In the genomic region with DNA sequence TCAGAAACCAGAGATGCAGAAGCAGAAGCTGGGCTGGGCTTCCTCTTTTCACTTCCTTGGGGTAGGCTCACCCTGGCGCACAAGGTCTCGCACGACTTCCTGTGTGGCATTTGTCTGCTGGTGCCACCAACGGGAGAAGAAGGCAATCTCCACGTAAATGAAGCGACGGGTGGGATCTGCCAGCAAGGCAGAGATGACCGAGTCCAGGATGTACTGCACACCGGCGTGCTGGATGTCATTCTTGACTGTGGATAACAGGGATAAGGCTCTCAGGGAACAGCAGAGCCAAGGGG, we compare ENCODE assay signal across 9 cellular contexts. TPM values are rescaled to one million over a fixed set of nuclear protein-coding genes. Genes with fewer than 3 reads are reported as not detected.
DNase-seq lines count a peak whose midpoint lies in the region; ATAC-seq, FAIRE-seq and TF ChIP-seq lines count a peak whose summit lies in the region.
"Had no signal": no experiment of that assay in that cellular context is flagged by ENCODE, and none has a peak within 500 bp of the region (broad histone marks: within the 10 kb centered on the region; RNA-seq: fewer than 3 reads in every experiment).

No MANE protein-coding gene starts in this region.

- peak; percentile 73 for ATAC-seq in GM12878
- ATAC-seq in HG03039 (IDR thresholded peaks at IDR 0.05; ENCODE audit: unreplicated experiment): no peak
- no peak for ATAC-seq in SK-N-SH treated with all-trans-retinoic acid at 6 μM for 48 hours
- ATAC-seq in HG03097 (IDR thresholded peaks at IDR 0.05; ENCODE audit: low FRiP score, unreplicated experiment): no peak

- peak overlapping the region; percentile 92 for H3K27ac ChIP-seq in GM12878 (ENCODE audit: control insufficient read depth, insufficient read depth)

- peak; percentile 70 for TF ChIP-seq POLR2A in GM12878 (IDR thresholded peaks at IDR 0.05; ENCODE audit: low read depth, low read length)

- SMC1A ChIA-PET in GM12878 (lab: Charles Lee; ENCODE audit: uncharacterized antibody, unreplicated experiment): interaction anchor here (1.1 to 2.4 kb wide), 3 partner anchors 12 to 55 kb away, joined by 3 to 10 read pairs (median 8); partner anchors contain the start of genes ZNF490 and ZNF791

- peak; percentile 79 for DNase-seq in GM10266 (ENCODE audit: extremely low spot score)
- peak; percentile 85 for DNase-seq in SKM-1 (lab: John Stamatoyannopoulos, UW; ENCODE audit: unreplicated experiment)
- DNase-seq in GM12878 (ENCODE audit: low read depth, low spot score): peak; percentile 61
- peak; percentile 68 for DNase-seq in pons (ENCODE audit: low spot score)
- no peak for DNase-seq in DMS53 (lab: John Stamatoyannopoulos, UW)

- peak; percentile 95 for FAIRE-seq in GM12878 (lab: Jason Lieb, UNC)

- no peaks in the 10 kb centered on the region for H4K20me1 ChIP-seq in GM12878 (ENCODE audit: control insufficient read depth, insufficient read depth)

- POLR2A ChIA-PET in GM12878 (lab: Charles Lee): interaction anchor here (0.5 to 2.3 kb wide), 5 partner anchors 17 to 133 kb away, joined by 3 to 15 read pairs (median 4); partner anchors contain the start of genes DHPS, TNPO2, ZNF490 and ZNF791

- peak overlapping the region; percentile 99 for H3K4me2 ChIP-seq in GM12878 (ENCODE audit: control insufficient read depth, insufficient read depth)

- in situ Hi-C loops in GM12878 (cut with MboI): no loop called here

- H3K9me3 ChIP-seq in GM12878 (replicated peaks; ENCODE audit: control insufficient read depth, insufficient read depth, low read length): no peaks in the 10 kb centered on the region

- BruUV-seq in GM12878 (replicated peaks; lab: Mats Ljungman, UMichigan): no TSS peak

- intact Hi-C loops in GM12878 (cut with micrococcal nuclease; ENCODE audit: unreplicated experiment): loop anchor here (2.0 kb wide), 1 partner anchor 52 kb away; no protein-coding TSS in a partner anchor

- TF ChIP-seq CTCF in GM10266 (IDR thresholded peaks at IDR 0.05; ENCODE audit: control insufficient read depth, insufficient read depth, low read depth, missing control alignments) (no peak), GM12878 (IDR thresholded peaks at IDR 0.05 in 2 of 3, conservative IDR thresholded peaks at IDR 0.05 in 1 of 3; ENCODE audit: control insufficient read depth in 2 of 3, extremely low read depth in 1 of 3, insufficient read depth in 1 of 3, low read depth in 3 of 3, low read length in 3 of 3) (no peak)

- TF ChIP-seq EP300 in GM12878 (IDR thresholded peaks at IDR 0.05; ENCODE audit: borderline replicate concordance in 1 of 2, control insufficient read depth in 1 of 2, low read depth in 2 of 2, low read length in 2 of 2): no peak

- H3K4me3 ChIP-seq in GM12878: peak overlapping the region; percentile 91

- H3K4me1 ChIP-seq in GM12878 (ENCODE audit: control insufficient read depth, insufficient read depth, low read length): peaks cover 24% of the 10 kb centered on the region

- CTCF ChIA-PET in GM12878 (lab: Yijun Ruan, JAX): interaction anchor here (1.0 to 3.6 kb wide), 4 partner anchors 12 to 106 kb away, joined by 3 to 13 read pairs (median 8); no protein-coding TSS in a partner anchor

- H3K36me3 ChIP-seq in GM12878 (ENCODE audit: control insufficient read depth in 2 of 2, insufficient read depth in 2 of 2, low read length in 1 of 2): peaks cover 18 to 23% of the 10 kb centered on the region in 2 experiments

- peak overlapping the region; percentile 56 for H2AFZ ChIP-seq in GM12878 (ENCODE audit: control insufficient read depth, low read depth, low read length)

- RAD21 ChIA-PET in GM12878 (lab: Charles Lee; ENCODE audit: unreplicated experiment): interaction anchor here (1.0 to 1.8 kb wide), 3 partner anchors 53 to 741 kb away, joined by 3 to 4 read pairs (median 4); partner anchors contain the start of gene GET3

- no peaks in the 10 kb centered on the region for H3K27me3 ChIP-seq in GM12878 (replicated peaks in 1 of 2; ENCODE audit: control insufficient read depth in 2 of 2, insufficient read depth in 2 of 2, low read length in 1 of 2)

- peaks cover 46% of the 10 kb centered on the region for H3K79me2 ChIP-seq in GM12878 (ENCODE audit: control insufficient read depth, insufficient read depth, low read length)

- H3K9ac ChIP-seq in GM12878 (ENCODE audit: control insufficient read depth, insufficient read depth, low read length): peak overlapping the region; percentile 81

- under 1% methylated on average over 10 of the region's 10 CpGs for whole genome bisulfite sequencing in GM12878 (ENCODE audit: insufficient coverage, insufficient replicate concordance, low lambda C conversion rate, missing lambda C conversion rate)

- TF ChIP-seq RAD21 in GM12878 (IDR thresholded peaks at IDR 0.05; ENCODE audit: insufficient read depth, low read depth, low read length): no peak

RNA-seq across cellular contexts. Expression of gene MAN2B1, which starts 1.3 kb away (rescaled TPM):
- 162 and 181 TPM in 2 replicates for total RNA-seq in GM12878 (2013; cell fraction: nucleolus; rRNA removed)
- total RNA-seq in GM12878 (2014; rRNA removed) (132 and 149 TPM in 2 replicates), GM12878 (2014; rRNA removed; fragmentation: Illumina TruSeq; extraction: Trizol) (58.4 and 63.5 TPM in 2 replicates), GM12878 (2021) (209 and 224 TPM in 2 replicates)
- polyA plus RNA-seq in GM12878 (2011; ENCODE audit: low read depth): 89.4 TPM
- polyA plus RNA-seq in GM12878 (2011; rRNA removed) (18.2 and 48.7 TPM in 2 replicates), GM12878 (2014; fragmentation: Illumina TruSeq; extraction: Trizol) (29.5 and 60.4 TPM in 2 replicates), GM12878 (2014; fragmentation: Nextera tagmentation; extraction: Ambion mirVana) (10 to 100 TPM in 1 of 2 experiments, 1 to 10 TPM in 1; 7.6 to 33.6 TPM), GM12878 (2014; rRNA removed) (99.2 and 104 TPM in 2 replicates), GM12878 (2016; fragmentation: Nextera tagmentation; extraction: Ambion mirVana) (100 to 1,000 TPM; 118 to 133 TPM)
- polyA plus RNA-seq in GM12878 (2011; cell fraction: cytosol; rRNA removed): 68.0 and 71.7 TPM in 2 replicates
- polyA plus RNA-seq in GM12878 (2011; cell fraction: nucleus; rRNA removed): 211 and 224 TPM in 2 replicates
- 170 and 173 TPM in 2 replicates for polyA plus RNA-seq in GM12878 (2012)
- polyA minus RNA-seq in GM12878 (2011; rRNA and poly(A)+ RNA removed): 42.5 and 75.7 TPM in 2 replicates
- polyA minus RNA-seq in GM12878 (2011; cell fraction: cytosol; rRNA and poly(A)+ RNA removed): 38.0 and 58.0 TPM in 2 replicates
- 61.4 and 110 TPM in 2 replicates for polyA minus RNA-seq in GM12878 (2011; cell fraction: nucleus; rRNA and poly(A)+ RNA removed)

RNA-seq across cellular contexts. Expression of gene WDR83, which starts 1.4 kb away (rescaled TPM):
- total RNA-seq in GM12878 (2013; cell fraction: nucleolus; rRNA removed): 7.7 and 7.8 TPM in 2 replicates
- total RNA-seq in GM12878 (2014; rRNA removed) (12.2 and 14.0 TPM in 2 replicates), GM12878 (2014; rRNA removed; fragmentation: Illumina TruSeq; extraction: Trizol) (6.7 and 9.1 TPM in 2 replicates), GM12878 (2021) (16.0 TPM in 2 replicates)
- polyA plus RNA-seq in GM12878 (2011; ENCODE audit: low read depth): 4.2 TPM
- polyA plus RNA-seq in GM12878 (2011; rRNA removed) (5.4 and 7.6 TPM in 2 replicates), GM12878 (2014; fragmentation: Illumina TruSeq; extraction: Trizol) (2.2 and 4.5 TPM in 2 replicates), GM12878 (2014; fragmentation: Nextera tagmentation; extraction: Ambion mirVana) (1 to 10 TPM in 1 of 2 experiments, under 1 TPM in 1; 0.58 to 2.3 TPM), GM12878 (2014; rRNA removed) (12.6 and 16.5 TPM in 2 replicates), GM12878 (2016; fragmentation: Nextera tagmentation; extraction: Ambion mirVana) (10 to 100 TPM; 15.0 to 17.7 TPM)
- polyA plus RNA-seq in GM12878 (2011; cell fraction: cytosol; rRNA removed): 14.3 and 18.0 TPM in 2 replicates
- 13.0 and 16.6 TPM in 2 replicates for polyA plus RNA-seq in GM12878 (2011; cell fraction: nucleus; rRNA removed)
- polyA plus RNA-seq in GM12878 (2012): 10.8 and 11.9 TPM in 2 replicates
- polyA minus RNA-seq in GM12878 (2011; rRNA and poly(A)+ RNA removed): 6.4 and 14.4 TPM in 2 replicates
- 4.8 TPM in 2 replicates for polyA minus RNA-seq in GM12878 (2011; cell fraction: cytosol; rRNA and poly(A)+ RNA removed)
- 7.0 and 9.9 TPM in 2 replicates for polyA minus RNA-seq in GM12878 (2011; cell fraction: nucleus; rRNA and poly(A)+ RNA removed)

RNA-seq across cellular contexts. Expression of gene DHPS, which starts 16.5 kb away (rescaled TPM):
- total RNA-seq in GM12878 (2013; cell fraction: nucleolus; rRNA removed): 133 and 159 TPM in 2 replicates
- 89.6 and 94.9 TPM in 2 replicates for total RNA-seq in GM12878 (2014; rRNA removed)
- 56.6 and 58.8 TPM in 2 replicates for total RNA-seq in GM12878 (2014; rRNA removed; fragmentation: Illumina TruSeq; extraction: Trizol)
- 87.2 and 90.4 TPM in 2 replicates for total RNA-seq in GM12878 (2021)
- polyA plus RNA-seq in GM12878 (2011; ENCODE audit: low read depth): 61.2 TPM
- 74.4 and 104 TPM in 2 replicates for polyA plus RNA-seq in GM12878 (2011; rRNA removed)
- polyA plus RNA-seq in GM12878 (2011; cell fraction: cytosol; rRNA removed): 116 and 136 TPM in 2 replicates
- polyA plus RNA-seq in GM12878 (2011; cell fraction: nucleus; rRNA removed): 269 and 288 TPM in 2 replicates
- 105 TPM in 2 replicates for polyA plus RNA-seq in GM12878 (2012)
- polyA plus RNA-seq in GM12878 (2014; fragmentation: Illumina TruSeq; extraction: Trizol): 57.8 and 64.6 TPM in 2 replicates
- 10 to 100 TPM; 36.4 to 76.0 TPM for polyA plus RNA-seq in GM12878 (2014; fragmentation: Nextera tagmentation; extraction: Ambion mirVana)
- polyA plus RNA-seq in GM12878 (2014; rRNA removed): 95.2 and 102 TPM in 2 replicates
- 10 to 100 TPM; 81.8 to 84.9 TPM for polyA plus RNA-seq in GM12878 (2016; fragmentation: Nextera tagmentation; extraction: Ambion mirVana)
- 84.7 and 102 TPM in 2 replicates for polyA minus RNA-seq in GM12878 (2011; rRNA and poly(A)+ RNA removed)
- 35.1 and 45.0 TPM in 2 replicates for polyA minus RNA-seq in GM12878 (2011; cell fraction: cytosol; rRNA and poly(A)+ RNA removed)
- polyA minus RNA-seq in GM12878 (2011; cell fraction: nucleus; rRNA and poly(A)+ RNA removed): 49.7 and 75.8 TPM in 2 replicates

RNA-seq across cellular contexts. Expression of gene GNG14, which starts 22.6 kb away (rescaled TPM):
- not detected in 2 replicates for total RNA-seq in GM12878 (2013; cell fraction: nucleolus; rRNA removed)
- total RNA-seq in GM12878 (2014; rRNA removed) (not detected in 2 replicates), GM12878 (2014; rRNA removed; fragmentation: Illumina TruSeq; extraction: Trizol) (not detected in 2 replicates), GM12878 (2021) (not detected in 2 replicates)
- polyA plus RNA-seq in GM12878 (2011; ENCODE audit: low read depth): not detected
- polyA plus RNA-seq in GM12878 (2011; rRNA removed) (not detected in 2 replicates), GM12878 (2014; fragmentation: Illumina TruSeq; extraction: Trizol) (not detected in 2 replicates), GM12878 (2014; fragmentation: Nextera tagmentation; extraction: Ambion mirVana) (not detected), GM12878 (2014; rRNA removed) (not detected in 2 replicates), GM12878 (2016; fragmentation: Nextera tagmentation; extraction: Ambion mirVana) (not detected)
- not detected in 2 replicates for polyA plus RNA-seq in GM12878 (2011; cell fraction: cytosol; rRNA removed)
- polyA plus RNA-seq in GM12878 (2011; cell fraction: nucleus; rRNA removed): not detected in 2 replicates
- 0.42 TPM in 1 of 2 replicates, not detected in the other for polyA plus RNA-seq in GM12878 (2012)
- not detected in 2 replicates for polyA minus RNA-seq in GM12878 (2011; rRNA and poly(A)+ RNA removed)
- polyA minus RNA-seq in GM12878 (2011; cell fraction: cytosol; rRNA and poly(A)+ RNA removed): not detected in 2 replicates
- not detected in 2 replicates for polyA minus RNA-seq in GM12878 (2011; cell fraction: nucleus; rRNA and poly(A)+ RNA removed)
- total RNA-seq: temporal lobe had no signal

RNA-seq across cellular contexts. Expression of gene FBXW9, which starts 31.2 kb away (rescaled TPM):
- 5.6 and 6.0 TPM in 2 replicates for total RNA-seq in GM12878 (2013; cell fraction: nucleolus; rRNA removed)
- total RNA-seq in GM12878 (2014; rRNA removed) (11.8 and 14.8 TPM in 2 replicates), GM12878 (2014; rRNA removed; fragmentation: Illumina TruSeq; extraction: Trizol) (3.7 and 4.0 TPM in 2 replicates), GM12878 (2021) (10.4 and 12.8 TPM in 2 replicates)
- polyA plus RNA-seq in GM12878 (2011; ENCODE audit: low read depth): 1.5 TPM
- polyA plus RNA-seq in GM12878 (2011; rRNA removed) (1.8 and 4.3 TPM in 2 replicates), GM12878 (2014; fragmentation: Illumina TruSeq; extraction: Trizol) (0.16 and 1.5 TPM in 2 replicates), GM12878 (2014; fragmentation: Nextera tagmentation; extraction: Ambion mirVana) (1 to 10 TPM in 1 of 2 experiments, under 1 TPM in 1; 0.21 to 1.1 TPM), GM12878 (2014; rRNA removed) (13.7 and 14.4 TPM in 2 replicates), GM12878 (2016; fragmentation: Nextera tagmentation; extraction: Ambion mirVana) (10 to 100 TPM; 13.3 to 13.7 TPM)
- 9.8 and 16.0 TPM in 2 replicates for polyA plus RNA-seq in GM12878 (2011; cell fraction: cytosol; rRNA removed)
- 19.8 and 24.5 TPM in 2 replicates for polyA plus RNA-seq in GM12878 (2011; cell fraction: nucleus; rRNA removed)
- 4.7 and 4.9 TPM in 2 replicates for polyA plus RNA-seq in GM12878 (2012)
- 3.2 and 7.6 TPM in 2 replicates for polyA minus RNA-seq in GM12878 (2011; rRNA and poly(A)+ RNA removed)
- 3.1 and 4.8 TPM in 2 replicates for polyA minus RNA-seq in GM12878 (2011; cell fraction: cytosol; rRNA and poly(A)+ RNA removed)
- polyA minus RNA-seq in GM12878 (2011; cell fraction: nucleus; rRNA and poly(A)+ RNA removed): 3.4 and 6.9 TPM in 2 replicates
